ENCODE assay signal across 19 cellular contexts in the genomic region with DNA sequence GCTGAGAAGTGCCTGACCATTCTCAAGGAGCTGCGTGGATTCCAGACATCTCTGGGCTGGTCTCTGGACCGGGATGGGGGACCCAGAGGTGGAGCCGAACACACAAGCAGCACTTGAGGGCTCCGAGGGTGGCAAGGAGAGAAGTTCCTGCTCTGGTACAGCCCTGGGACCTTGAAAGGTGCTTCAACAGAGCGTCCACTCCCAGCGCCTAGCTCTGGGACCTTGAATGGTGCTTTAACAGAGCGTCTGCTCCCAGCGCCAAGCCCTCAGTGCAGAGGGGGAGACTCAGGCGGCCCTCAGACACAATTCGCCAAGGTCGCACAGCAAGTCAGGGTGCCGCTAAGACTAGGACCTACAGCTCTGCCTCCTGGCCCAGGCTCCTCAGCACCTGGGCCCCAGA. TPM values are rescaled to one million over a fixed set of nuclear protein-coding genes. Genes with fewer than 3 reads are reported as not detected.
"Had no signal": no experiment of that assay in that cellular context is flagged by ENCODE, and none has a peak within 500 bp of the region (broad histone marks: within the 10 kb centered on the region; RNA-seq: fewer than 3 reads in every experiment).

No MANE protein-coding gene starts in this region.

- H3K9me3 ChIP-seq: SJSA1 had no signal

- H3K27ac ChIP-seq: epithelial cell of prostate, hepatocyte, parathyroid adenoma had no signal

- H3K9me3 Mint-ChIP-seq: activated B cell treated with CpG ODN at 0.5 μM for 24 hours; dendritic cell treated with granulocyte-macrophage colony-stimulating factor and Interleukin-4, amounts not matched to agents 40 ng/mL and 50 ng/mL, for 4 days; effector memory CD8-positive, alpha-beta T cell; type B pancreatic cell had no signal

- H3K27ac Mint-ChIP-seq: activated B cell treated with CpG ODN at 0.5 μM for 24 hours; dendritic cell treated with granulocyte-macrophage colony-stimulating factor and Interleukin-4, amounts not matched to agents 40 ng/mL and 50 ng/mL, for 4 days; effector memory CD8-positive, alpha-beta T cell; type B pancreatic cell had no signal

- H3K4me3 Mint-ChIP-seq: activated B cell treated with CpG ODN at 0.5 μM for 24 hours; dendritic cell treated with granulocyte-macrophage colony-stimulating factor and Interleukin-4, amounts not matched to agents 40 ng/mL and 50 ng/mL, for 4 days; type B pancreatic cell had no signal

- H3K4me1 ChIP-seq: parathyroid adenoma had no signal

- ATAC-seq: effector memory CD8-positive, alpha-beta T cell; left ventricle myocardium superior had no signal

- H3K36me3 ChIP-seq: SJSA1 had no signal

- H3K4me3 ChIP-seq: hepatocyte had no signal

- DNase-seq: activated B cell treated with CpG ODN at 0.5 μM for 24 hours; activated gamma-delta T cell; activated T-cell treated with anti-CD3 and anti-CD28 coated beads, Interleukin-2, amount 50 U/mL, for 1 hour; central memory CD4-positive, alpha-beta T cell; effector memory CD8-positive, alpha-beta T cell; kidney; left ventricle myocardium superior; mesenchymal stem cell; retina; stimulated activated CD4-positive, alpha-beta T cell treated with anti-CD3 and anti-CD28 coated beads, Interleukin-15, amount 100 ng/mL, for 24 hours; stimulated activated CD4-positive, alpha-beta T cell treated with anti-CD3 and anti-CD28 coated beads, Interleukin-4, amount 100 ng/mL, for 4 hours; SW 1271 had no signal

- H3K36me3 Mint-ChIP-seq: type B pancreatic cell had no signal

RNA-seq across cellular contexts. Expression of a gene that starts 10.6 kb away (rescaled TPM):
- total RNA-seq: activated B cell treated with CpG ODN at 0.5 μM for 24 hours, hepatocyte, left ventricle myocardium superior, subcutaneous adipose tissue had no signal

RNA-seq across cellular contexts. Expression of a gene that starts 38.6 kb away (rescaled TPM):
- total RNA-seq: SJSA1 had no signal
